In genomic region chr12:104805186-104805585, GRCh38 we compare ENCODE assay signal across 1 cellular context.
TF ChIP-seq lines count a peak whose summit lies in the region.

No MANE protein-coding gene starts in this region.

TF ChIP-seq in HCT116, 20 proteins besides CTCF, POLR2A, EP300 and RAD21 (continued from another document):
- TF ChIP-seq, protein P1, sequence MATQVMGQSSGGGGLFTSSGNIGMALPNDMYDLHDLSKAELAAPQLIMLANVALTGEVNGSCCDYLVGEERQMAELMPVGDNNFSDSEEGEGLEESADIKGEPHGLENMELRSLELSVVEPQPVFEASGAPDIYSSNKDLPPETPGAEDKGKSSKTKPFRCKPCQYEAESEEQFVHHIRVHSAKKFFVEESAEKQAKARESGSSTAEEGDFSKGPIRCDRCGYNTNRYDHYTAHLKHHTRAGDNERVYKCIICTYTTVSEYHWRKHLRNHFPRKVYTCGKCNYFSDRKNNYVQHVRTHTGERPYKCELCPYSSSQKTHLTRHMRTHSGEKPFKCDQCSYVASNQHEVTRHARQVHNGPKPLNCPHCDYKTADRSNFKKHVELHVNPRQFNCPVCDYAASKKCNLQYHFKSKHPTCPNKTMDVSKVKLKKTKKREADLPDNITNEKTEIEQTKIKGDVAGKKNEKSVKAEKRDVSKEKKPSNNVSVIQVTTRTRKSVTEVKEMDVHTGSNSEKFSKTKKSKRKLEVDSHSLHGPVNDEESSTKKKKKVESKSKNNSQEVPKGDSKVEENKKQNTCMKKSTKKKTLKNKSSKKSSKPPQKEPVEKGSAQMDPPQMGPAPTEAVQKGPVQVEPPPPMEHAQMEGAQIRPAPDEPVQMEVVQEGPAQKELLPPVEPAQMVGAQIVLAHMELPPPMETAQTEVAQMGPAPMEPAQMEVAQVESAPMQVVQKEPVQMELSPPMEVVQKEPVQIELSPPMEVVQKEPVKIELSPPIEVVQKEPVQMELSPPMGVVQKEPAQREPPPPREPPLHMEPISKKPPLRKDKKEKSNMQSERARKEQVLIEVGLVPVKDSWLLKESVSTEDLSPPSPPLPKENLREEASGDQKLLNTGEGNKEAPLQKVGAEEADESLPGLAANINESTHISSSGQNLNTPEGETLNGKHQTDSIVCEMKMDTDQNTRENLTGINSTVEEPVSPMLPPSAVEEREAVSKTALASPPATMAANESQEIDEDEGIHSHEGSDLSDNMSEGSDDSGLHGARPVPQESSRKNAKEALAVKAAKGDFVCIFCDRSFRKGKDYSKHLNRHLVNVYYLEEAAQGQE (IDR thresholded peaks at IDR 0.05; ENCODE audit: low read depth): no peak
- TF ChIP-seq ZFX (IDR thresholded peaks at IDR 0.05) (no peak), MAX (IDR thresholded peaks at IDR 0.05) (no peak), TCF7L2 (IDR thresholded peaks at IDR 0.05; ENCODE audit: borderline replicate concordance, extremely low read depth, insufficient read depth, insufficient read length) (no peak), ELF1 (IDR thresholded peaks at IDR 0.05; ENCODE audit: borderline replicate concordance, low read depth) (no peak)
